ENCODE assay signal across 8 cellular contexts in the genomic region with DNA sequence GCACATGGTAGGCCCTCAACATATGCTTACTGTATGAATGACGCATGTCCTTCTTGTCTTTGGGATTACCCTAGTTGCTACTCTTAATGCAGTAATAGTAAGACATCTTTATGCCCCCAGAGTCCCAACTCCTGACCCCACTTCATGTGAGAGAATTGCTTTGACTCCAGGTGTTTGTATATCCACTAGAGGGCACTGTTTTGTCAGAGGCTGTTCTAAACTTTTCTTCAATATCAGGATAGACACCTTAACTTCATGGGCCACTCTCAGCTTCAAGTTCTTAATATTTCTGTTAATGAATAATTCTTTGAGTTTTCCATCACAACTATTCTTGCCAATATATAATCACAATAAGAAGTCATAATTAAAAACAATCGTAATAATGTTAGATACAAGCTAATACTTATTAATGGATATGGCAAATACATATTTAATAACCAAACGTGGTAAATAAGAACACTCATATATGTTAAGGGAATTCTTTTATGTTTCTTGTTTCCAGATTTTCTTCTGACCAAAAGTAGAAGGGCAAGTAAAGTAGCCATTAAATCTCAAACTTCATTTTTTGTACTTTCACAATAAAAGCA.
A peak's percentile ranks its signal among the peaks of the same experiment; 100 is the strongest.
DNase-seq lines count a peak whose midpoint lies in the region; ATAC-seq and TF ChIP-seq lines count a peak whose summit lies in the region.

No MANE protein-coding gene starts in this region.

- H3K9me3 ChIP-seq in Panc1 (ENCODE audit: control insufficient read depth, insufficient read depth, low read depth, low read length): no peaks in the 10 kb centered on the region
- H3K9me3 ChIP-seq in esophagus squamous epithelium: no peaks in the 10 kb centered on the region

- H3K4me1 Mint-ChIP-seq in progenitor cell of endocrine pancreas (ENCODE audit: low read depth): peaks cover 11% of the 10 kb centered on the region

- intact Hi-C loops in Panc1 (cut with micrococcal nuclease; ENCODE audit: unreplicated experiment): loop anchor here (2.0 to 10.0 kb wide), 3 partner anchors 288 to 1358 kb away; no protein-coding TSS in a partner anchor
- intact Hi-C loops in esophagus squamous epithelium (cut with DNase I): no loop called here
- intact Hi-C loops in left colon (cut with DNase I, micrococcal nuclease): no loop called here

- in situ Hi-C loops in Panc1 (cut with HindIII; ENCODE audit: low pct_unique_long_range_greater_than_20kb, low sequenced_read_pairs): no loop called here

- DNase-seq in AG10803 (ENCODE audit: low read depth) (peak; percentile 9), Panc1 (ENCODE audit: low read depth, low spot score) (peak; percentile 8), esophagus squamous epithelium (lab: John Stamatoyannopoulos, UW) (no peak), progenitor cell of endocrine pancreas (ENCODE audit: low spot score, unreplicated experiment) (no peak), HuH-7.5 (ENCODE audit: low spot score) (no peak), left colon (no peak)

- H3K27me3 ChIP-seq in Panc1 (ENCODE audit: control insufficient read depth, insufficient read depth, low read length) (no peaks in the 10 kb centered on the region), esophagus squamous epithelium (no peaks in the 10 kb centered on the region)

- no peak for TF ChIP-seq POLR2A in esophagus squamous epithelium (IDR thresholded peaks at IDR 0.05)

- POLR2A ChIA-PET in Panc1 (lab: Charles Lee): no interaction called here

- H3K4me3 Mint-ChIP-seq in progenitor cell of endocrine pancreas (ENCODE audit: low read depth): no peak overlapping the region

- peaks cover 4% of the 10 kb centered on the region for H3K36me3 Mint-ChIP-seq in progenitor cell of endocrine pancreas (ENCODE audit: insufficient read depth)

- TF ChIP-seq CTCF in AG10803 (conservative IDR thresholded peaks at IDR 0.05; ENCODE audit: low read length) (peak; percentile 58), Panc1 (IDR thresholded peaks at IDR 0.05) (peak; percentile 78), esophagus squamous epithelium (IDR thresholded peaks at IDR 0.05) (peak in 5 of 6 experiments; percentile 17 to 65 (median 46)), progenitor cell of endocrine pancreas (IDR thresholded peaks at IDR 0.05; ENCODE audit: unreplicated experiment) (peak; percentile 74)

- H3K9me3 Mint-ChIP-seq in progenitor cell of endocrine pancreas (ENCODE audit: low read depth): peaks cover 16% of the 10 kb centered on the region

- 51 to 57% methylated on average over 3 of the region's 3 CpGs for WGBS in esophagus squamous epithelium, 2 donors

- no peak overlapping the region for H3K27ac Mint-ChIP-seq in progenitor cell of endocrine pancreas

- H3K4me1 ChIP-seq in Panc1 (ENCODE audit: control insufficient read depth, insufficient read depth, low read length) (no peaks in the 10 kb centered on the region), esophagus squamous epithelium (no peaks in the 10 kb centered on the region)

- H3K4me3 ChIP-seq in AG10803 (ENCODE audit: low read length) (no peak overlapping the region), Panc1 (ENCODE audit: low read depth in 2 of 2, low read length in 2 of 2) (no peak overlapping the region), esophagus squamous epithelium (no peak overlapping the region)

- peak; percentile 67 for ATAC-seq in GM19043 (IDR thresholded peaks at IDR 0.05; ENCODE audit: low read depth, unreplicated experiment)
- ATAC-seq in Panc1: no peak
- ATAC-seq in left colon: no peak

- TF ChIP-seq EP300 in Ishikawa (IDR thresholded peaks at IDR 0.05; ENCODE audit: borderline replicate concordance): no peak

- peak; percentile 58 for TF ChIP-seq RAD21 in Ishikawa (IDR thresholded peaks at IDR 0.05; ENCODE audit: low read depth)

- no peak overlapping the region for H3K27ac ChIP-seq in Panc1 (ENCODE audit: low read length)
- H3K27ac ChIP-seq in esophagus squamous epithelium: no peak overlapping the region

- BruUV-seq in Panc1 (replicated peaks; lab: Mats Ljungman, UMichigan): no TSS peak

- H3K36me3 ChIP-seq in Panc1 (ENCODE audit: control insufficient read depth, insufficient read depth, low read length) (no peaks in the 10 kb centered on the region), esophagus squamous epithelium (no peaks in the 10 kb centered on the region)

- peaks cover 14% of the 10 kb centered on the region for H3K27me3 Mint-ChIP-seq in progenitor cell of endocrine pancreas

- CTCF ChIA-PET in Panc1 (lab: Charles Lee): no interaction called here

TF ChIP-seq in Ishikawa, 13 proteins besides CTCF, POLR2A, EP300 and RAD21:
- no peak for TF ChIP-seq YY1 (IDR thresholded peaks at IDR 0.05; ENCODE audit: low read depth)
- no peak for TF ChIP-seq NFIC (IDR thresholded peaks at IDR 0.05)
- TF ChIP-seq TEAD4 (IDR thresholded peaks at IDR 0.05): no peak
- no peak for TF ChIP-seq FOXM1 (IDR thresholded peaks at IDR 0.05; ENCODE audit: borderline replicate concordance, low read depth)
- TF ChIP-seq TAF1 (IDR thresholded peaks at IDR 0.05; ENCODE audit: low read depth): no peak
TF ChIP-seq in Ishikawa: peak in this region for 0.

Comparison
In these comparisons a context has a peak if more than half of its experiments do, and no peak if none do; other contexts are left out.
1. DNase-seq: peak in AG10803 (single experiment) and Panc1 (single experiment); none in esophagus squamous epithelium (single experiment), progenitor cell of endocrine pancreas (single experiment), HuH-7.5 (single experiment) and left colon (0 of 2).
2. Peak in every context shown above with its lines, with median percentiles within 50 percentile points of each other: CTCF ChIP-seq.